In the genomic region with DNA sequence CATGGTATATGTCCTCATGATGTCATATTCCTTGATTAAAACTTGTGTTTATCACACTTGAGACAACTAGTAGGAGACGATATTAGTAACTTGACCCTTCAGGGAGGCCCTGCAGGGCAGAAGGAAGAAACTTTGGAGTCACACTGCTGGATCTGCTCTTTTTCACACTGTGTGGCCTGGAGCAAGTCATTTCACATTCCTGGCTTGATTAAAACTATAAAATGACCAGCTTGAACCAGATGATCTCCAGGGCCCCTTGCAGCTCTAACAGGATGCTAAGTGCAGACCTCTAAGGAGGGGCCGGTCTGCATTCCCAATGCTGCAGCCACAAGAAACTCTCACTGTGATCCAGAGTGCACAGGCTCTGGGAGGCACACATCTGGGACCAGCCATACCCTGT, we compare ENCODE assay signal across 24 cellular contexts.
A peak's percentile ranks its signal among the peaks of the same experiment; 100 is the strongest.
DNase-seq lines count a peak whose midpoint lies in the region; ATAC-seq lines count a peak whose summit lies in the region.
"Had no signal": no experiment of that assay in that cellular context is flagged by ENCODE, and none has a peak within 500 bp of the region (broad histone marks: within the 10 kb centered on the region; RNA-seq: fewer than 3 reads in every experiment).

No MANE protein-coding gene starts in this region.

- no peaks in the 10 kb centered on the region for H3K27me3 ChIP-seq in mesendoderm (ENCODE audit: insufficient read depth, low read length, poor library complexity)
- H3K27me3 ChIP-seq in CD8-positive, alpha-beta memory T cell (ENCODE audit: insufficient read depth, low read length, poor library complexity, severe bottlenecking), result no peaks in the 10 kb centered on the region
- H3K27me3 ChIP-seq: cardiac muscle cell, right atrium auricular region, upper lobe of left lung had no signal

- no peak overlapping the region for H2AK5ac ChIP-seq in mesendoderm (ENCODE audit: low read length)

- WGBS in mesendoderm (ENCODE audit: extremely low coverage, insufficient coverage, low lambda C conversion rate), result no CpG with 5 or more reads among the region's 2 CpGs

- no peaks in the 10 kb centered on the region for H3K79me1 ChIP-seq in mesendoderm (ENCODE audit: low read length)

- H3K27ac Mint-ChIP-seq in CD8-positive, alpha-beta memory T cell, result no peak overlapping the region
- H3K27ac Mint-ChIP-seq: activated CD4-positive, alpha-beta memory T cell treated with anti-CD3 and anti-CD28 coated beads, Interleukin-2, amount 10 ng/mL, durations not matched to agents 7 days and 5 days; activated naive CD4-positive, alpha-beta T cell treated with anti-CD3 and anti-CD28 coated beads, Interleukin-2, amount 50 U/mL, for 72 hours; natural killer cell treated with Interleukin-12 subunit alpha and Interleukin-12 subunit beta and Interleukin-15 and Interleukin-18, amount 100 ng/mL, for 72 hours; stimulated activated effector memory CD8-positive, alpha-beta T cell treated with anti-CD3 and anti-CD28 coated beads, Interleukin-12 subunit alpha, Interleukin-12 subunit beta, amount 100 ng/mL, for 72 hours had no signal

- H3K27me3 Mint-ChIP-seq in CD8-positive, alpha-beta memory T cell, result peaks cover 4 to 5% of the 10 kb centered on the region in 2 donors

- no peak overlapping the region for H4K5ac ChIP-seq in mesendoderm (ENCODE audit: low read length)

- CTCF ChIA-PET in CD8-positive, alpha-beta memory T cell (lab: Charles Lee), result no interaction called here

- H3K4me3 Mint-ChIP-seq in CD8-positive, alpha-beta memory T cell, result no peak overlapping the region
- H3K4me3 Mint-ChIP-seq: activated CD4-positive, alpha-beta memory T cell treated with anti-CD3 and anti-CD28 coated beads, Interleukin-2, amount 10 ng/mL, durations not matched to agents 7 days and 5 days; natural killer cell treated with Interleukin-12 subunit alpha and Interleukin-12 subunit beta and Interleukin-15 and Interleukin-18, amount 100 ng/mL, for 72 hours; stimulated activated effector memory CD8-positive, alpha-beta T cell treated with anti-CD3 and anti-CD28 coated beads, Interleukin-12 subunit alpha, Interleukin-12 subunit beta, amount 100 ng/mL, for 72 hours had no signal

- no peaks in the 10 kb centered on the region for H3K4me1 ChIP-seq in mesendoderm (ENCODE audit: control insufficient read depth, low read depth, low read length)
- H3K4me1 ChIP-seq in CD8-positive, alpha-beta memory T cell (ENCODE audit: insufficient read depth, low read length), result no peaks in the 10 kb centered on the region
- H3K4me1 ChIP-seq: parathyroid adenoma, right atrium auricular region, upper lobe of left lung had no signal

- no peaks in the 10 kb centered on the region for H3K36me3 Mint-ChIP-seq in CD8-positive, alpha-beta memory T cell
- H3K36me3 Mint-ChIP-seq: activated naive CD4-positive, alpha-beta T cell treated with anti-CD3 and anti-CD28 coated beads, Interleukin-2, amount 50 U/mL, for 72 hours; natural killer cell treated with Interleukin-12 subunit alpha and Interleukin-12 subunit beta and Interleukin-15 and Interleukin-18, amount 100 ng/mL, for 72 hours; stimulated activated effector memory CD8-positive, alpha-beta T cell treated with anti-CD3 and anti-CD28 coated beads, Interleukin-12 subunit alpha, Interleukin-12 subunit beta, amount 100 ng/mL, for 72 hours had no signal

- H2BK5ac ChIP-seq in mesendoderm (ENCODE audit: low read length), result no peak overlapping the region

- no peak overlapping the region for H3K9ac ChIP-seq in mesendoderm (ENCODE audit: low read length)
- H3K9ac ChIP-seq: parathyroid adenoma had no signal

- no peak overlapping the region for H2BK15ac ChIP-seq in mesendoderm (replicated peaks; ENCODE audit: low read depth)

- H3K18ac ChIP-seq in mesendoderm (ENCODE audit: low read length), result no peak overlapping the region

- H3K79me2 ChIP-seq in mesendoderm (ENCODE audit: control insufficient read depth, insufficient read depth, low read length), result no peaks in the 10 kb centered on the region
- H3K79me2 ChIP-seq: parathyroid adenoma had no signal

- ATAC-seq in GM21360 (IDR thresholded peaks at IDR 0.05; ENCODE audit: unreplicated experiment), result no peak
- ATAC-seq: activated naive CD4-positive, alpha-beta T cell treated with anti-CD3 and anti-CD28 coated beads, Interleukin-2, amount 50 U/mL, for 72 hours; mucosa of descending colon; stimulated activated effector memory CD8-positive, alpha-beta T cell treated with anti-CD3 and anti-CD28 coated beads, Interleukin-12 subunit alpha, Interleukin-12 subunit beta, amount 100 ng/mL, for 72 hours had no signal

- no peak overlapping the region for H2BK120ac ChIP-seq in mesendoderm (ENCODE audit: low read depth, low read length)

- no peak overlapping the region for H3K23ac ChIP-seq in mesendoderm (ENCODE audit: low read length)

- H3K27ac ChIP-seq in mesendoderm (ENCODE audit: low read depth, low read length), result no peak overlapping the region
- no peak overlapping the region for H3K27ac ChIP-seq in CD8-positive, alpha-beta memory T cell (ENCODE audit: low read depth, low read length)
- H3K27ac ChIP-seq: cardiac muscle cell, coronary artery, parathyroid adenoma, right atrium auricular region, upper lobe of left lung had no signal

- H3K4me2 ChIP-seq in mesendoderm (ENCODE audit: low read length), result no peak overlapping the region

- no peak overlapping the region for H3K4ac ChIP-seq in mesendoderm (ENCODE audit: low read depth, low read length)

- no peaks in the 10 kb centered on the region for H3K36me3 ChIP-seq in mesendoderm (ENCODE audit: control insufficient read depth, insufficient read depth, low read length)
- no peaks in the 10 kb centered on the region for H3K36me3 ChIP-seq in CD8-positive, alpha-beta memory T cell (ENCODE audit: insufficient read depth, low read length)
- H3K36me3 ChIP-seq: cardiac muscle cell, right atrium auricular region, upper lobe of left lung had no signal

- no peak overlapping the region for H3K56ac ChIP-seq in mesendoderm (ENCODE audit: low read length)

- H3K4me1 Mint-ChIP-seq in CD8-positive, alpha-beta memory T cell, result no peaks in the 10 kb centered on the region
- H3K4me1 Mint-ChIP-seq: activated CD4-positive, alpha-beta memory T cell treated with anti-CD3 and anti-CD28 coated beads, Interleukin-2, amount 10 ng/mL, durations not matched to agents 7 days and 5 days; stimulated activated effector memory CD8-positive, alpha-beta T cell treated with anti-CD3 and anti-CD28 coated beads, Interleukin-12 subunit alpha, Interleukin-12 subunit beta, amount 100 ng/mL, for 72 hours had no signal

- H3K9me3 ChIP-seq in CD8-positive, alpha-beta memory T cell (ENCODE audit: low read length), result no peaks in the 10 kb centered on the region
- H3K9me3 ChIP-seq: mucosa of descending colon, right atrium auricular region, upper lobe of left lung had no signal

- H3K4me3 ChIP-seq in mesendoderm (ENCODE audit: low read length), result no peak overlapping the region
- no peak overlapping the region for H3K4me3 ChIP-seq in CD8-positive, alpha-beta memory T cell (ENCODE audit: low read length)
- H3K4me3 ChIP-seq: cardiac muscle cell, coronary artery, mucosa of descending colon, right atrium auricular region, upper lobe of left lung had no signal

- H3K9me3 Mint-ChIP-seq in CD8-positive, alpha-beta memory T cell, result no peaks in the 10 kb centered on the region
- H3K9me3 Mint-ChIP-seq: activated CD4-positive, alpha-beta memory T cell treated with anti-CD3 and anti-CD28 coated beads, Interleukin-2, amount 10 ng/mL, durations not matched to agents 7 days and 5 days; activated naive CD4-positive, alpha-beta T cell treated with anti-CD3 and anti-CD28 coated beads, Interleukin-2, amount 50 U/mL, for 72 hours; natural killer cell treated with Interleukin-12 subunit alpha and Interleukin-12 subunit beta and Interleukin-15 and Interleukin-18, amount 100 ng/mL, for 72 hours; stimulated activated effector memory CD8-positive, alpha-beta T cell treated with anti-CD3 and anti-CD28 coated beads, Interleukin-12 subunit alpha, Interleukin-12 subunit beta, amount 100 ng/mL, for 72 hours had no signal

- POLR2A ChIA-PET in CD8-positive, alpha-beta memory T cell (lab: Charles Lee), result no interaction called here

- peak; percentile 68 for DNase-seq in M059J (ENCODE audit: low read depth)
- DNase-seq in cerebellar cortex (ENCODE audit: low spot score), result peak; percentile 5
- DNase-seq in mesendoderm, result peak; percentile 57
- DNase-seq in CD8-positive, alpha-beta memory T cell, result no peak
- no peak for DNase-seq in 8988T
- no peak for DNase-seq in stimulated activated CD4-positive, alpha-beta T cell treated with anti-CD3 and anti-CD28 coated beads, Interleukin-4, amount 100 ng/mL, for 24 hours
- DNase-seq: activated CD4-positive, alpha-beta memory T cell treated with anti-CD3 and anti-CD28 coated beads, Interleukin-2, amount 10 ng/mL, durations not matched to agents 7 days and 5 days; activated CD4-positive, CD25-positive, alpha-beta regulatory T cell treated with anti-CD3 and anti-CD28 coated beads, Interleukin-2, amount 50 U/mL, for 72 hours; mucosa of descending colon; NCI-H1417; NCI-H2029 treated with DMSO at 0.1 percent for 48 hours; NCI-H345; NCI-H748 treated with DMSO at 0.1 percent for 48 hours; stimulated activated CD4-positive, alpha-beta T cell treated with anti-CD3 and anti-CD28 coated beads, Interleukin-2, amount 100 ng/mL, for 48 hours; T-helper 1 cell; upper lobe of left lung had no signal

- no peak overlapping the region for H4K8ac ChIP-seq in mesendoderm (ENCODE audit: low read depth, low read length)

Comparison
In these comparisons a context has a peak if more than half of its experiments do, and no peak if none do; other contexts are left out.
1. DNase-seq: peak in M059J (single experiment), cerebellar cortex (single experiment) and mesendoderm (single experiment); none in CD8-positive, alpha-beta memory T cell (0 of 5), 8988T (single experiment) and stimulated activated CD4-positive, alpha-beta T cell treated with anti-CD3 and anti-CD28 coated beads, Interleukin-4, amount 100 ng/mL, for 24 hours (single experiment).